20 cellular contexts compared by ENCODE assay signal in genomic region chrX:152869972-152870371, GRCh38. TPM values are rescaled to one million over a fixed set of nuclear protein-coding genes. Genes with fewer than 3 reads are reported as not detected.
A peak's percentile ranks its signal among the peaks of the same experiment; 100 is the strongest.
DNase-seq lines count a peak whose midpoint lies in the region; ATAC-seq and TF ChIP-seq lines count a peak whose summit lies in the region.
"Had no signal": no experiment of that assay in that cellular context is flagged by ENCODE, and none has a peak within 500 bp of the region (broad histone marks: within the 10 kb centered on the region; RNA-seq: fewer than 3 reads in every experiment).

No MANE protein-coding gene starts in this region.

- H3K4me1 Mint-ChIP-seq in activated naive CD4-positive, alpha-beta T cell treated with anti-CD3 and anti-CD28 coated beads, Interleukin-2, amount 50 U/mL, for 24 hours, result peaks cover 14% of the 10 kb centered on the region
- peaks cover 12 to 15% of the 10 kb centered on the region in 2 donors for H3K4me1 Mint-ChIP-seq in effector memory CD8-positive, alpha-beta T cell (ENCODE audit: low read depth in 2 of 2)

- H3K4me1 ChIP-seq in smooth muscle cell (ENCODE audit: low read depth), result no peaks in the 10 kb centered on the region
- H3K4me1 ChIP-seq: A549, Caco-2 had no signal

- peaks cover 5% of the 10 kb centered on the region for H3K27me3 ChIP-seq in WERI-Rb-1 (ENCODE audit: insufficient read depth, low read depth, severe bottlenecking)
- no peaks in the 10 kb centered on the region for H3K27me3 ChIP-seq in smooth muscle cell (ENCODE audit: low read depth)

- DNase-seq in activated naive CD4-positive, alpha-beta T cell treated with anti-CD3 and anti-CD28 coated beads, Interleukin-2, amount 50 U/mL, for 72 hours (ENCODE audit: low spot score in 2 of 2), result no peak
- no peak for DNase-seq in WERI-Rb-1
- DNase-seq in epithelial cell of esophagus (ENCODE audit: low read depth), result no peak
- DNase-seq in smooth muscle cell (lab: John Stamatoyannopoulos, UW; ENCODE audit: unreplicated experiment), result no peak
- no peak for DNase-seq in activated gamma-delta T cell treated with Interleukin-2 at 50 U/mL for 16 hours
- DNase-seq in T-helper 9 cell, result no peak
- no peak for DNase-seq in effector memory CD8-positive, alpha-beta T cell
- DNase-seq: Caco-2; CD4-positive, alpha-beta T cell; MM.1S; NCI-H1092; NCI-H1436 treated with DMSO at 0.1 percent for 48 hours; NCI-H2029; NCI-H2171 treated with DMSO at 0.1 percent for 48 hours; NCI-H446; NCI-H69; NK-92 treated with Interleukin-12 subunit alpha and Interleukin-12 subunit beta, amount 100 ng/mL, for 24 hours; SHP77 had no signal

- no peak overlapping the region for H3K4me3 ChIP-seq in WERI-Rb-1 (ENCODE audit: low read depth, low read length)
- no peak overlapping the region for H3K4me3 ChIP-seq in epithelial cell of esophagus (ENCODE audit: low read length)
- no peak overlapping the region for H3K4me3 ChIP-seq in smooth muscle cell
- H3K4me3 ChIP-seq: A549 had no signal

- no peaks in the 10 kb centered on the region for H3F3A ChIP-seq in smooth muscle cell (ENCODE audit: low read depth)

- peaks cover 2% of the 10 kb centered on the region for H3K36me3 Mint-ChIP-seq in activated naive CD4-positive, alpha-beta T cell treated with anti-CD3 and anti-CD28 coated beads, Interleukin-2, amount 50 U/mL, for 24 hours
- no peaks in the 10 kb centered on the region for H3K36me3 Mint-ChIP-seq in activated naive CD4-positive, alpha-beta T cell treated with anti-CD3 and anti-CD28 coated beads, Interleukin-2, amount 50 U/mL, for 72 hours
- peaks cover 23% of the 10 kb centered on the region for H3K36me3 Mint-ChIP-seq in effector memory CD8-positive, alpha-beta T cell (ENCODE audit: insufficient read depth)

- peaks cover 42% of the 10 kb centered on the region for H3K36me3 ChIP-seq in WERI-Rb-1
- no peaks in the 10 kb centered on the region for H3K36me3 ChIP-seq in smooth muscle cell (ENCODE audit: low read depth)

- H3K79me2 ChIP-seq in smooth muscle cell (ENCODE audit: low read depth), result no peaks in the 10 kb centered on the region

- TF ChIP-seq CTCF in WERI-Rb-1 (IDR thresholded peaks at IDR 0.05; ENCODE audit: low read depth, low read length), result peak; percentile 31
- peak; percentile 8 for TF ChIP-seq CTCF in epithelial cell of esophagus (IDR thresholded peaks at IDR 0.05; ENCODE audit: insufficient read depth, low read depth, low read length, missing control alignments)
- no peak for TF ChIP-seq CTCF in smooth muscle cell (IDR thresholded peaks at IDR 0.05; ENCODE audit: borderline replicate concordance, insufficient read depth, poor library complexity, severe bottlenecking)

- H3K27ac ChIP-seq in WERI-Rb-1, result no peak overlapping the region
- H3K27ac ChIP-seq in smooth muscle cell (ENCODE audit: low read depth), result no peak overlapping the region
- H3K27ac ChIP-seq: A549 had no signal

- WGBS in smooth muscle cell (ENCODE audit: low lambda C conversion rate), result 90% methylated on average over 7 of the region's 7 CpGs

- H2AFZ ChIP-seq in smooth muscle cell (ENCODE audit: low read depth), result no peak overlapping the region

- no peaks in the 10 kb centered on the region for H4K20me1 ChIP-seq in smooth muscle cell (ENCODE audit: low read depth)

- H3K9me3 ChIP-seq in WERI-Rb-1 (ENCODE audit: severe bottlenecking), result no peaks in the 10 kb centered on the region
- H3K9me3 ChIP-seq in smooth muscle cell (replicated peaks; ENCODE audit: low read depth), result no peaks in the 10 kb centered on the region
- H3K9me3 ChIP-seq: A549, Caco-2 had no signal

- ATAC-seq in activated naive CD4-positive, alpha-beta T cell treated with anti-CD3 and anti-CD28 coated beads, Interleukin-2, amount 50 U/mL, for 72 hours, result no peak
- ATAC-seq in effector memory CD8-positive, alpha-beta T cell (replicated peaks), result no peak

- H3K9ac ChIP-seq in smooth muscle cell (ENCODE audit: low read depth), result no peak overlapping the region

- no peak overlapping the region for H3K4me2 ChIP-seq in smooth muscle cell
- H3K4me2 ChIP-seq: A549 had no signal

- no peaks in the 10 kb centered on the region for H3K27me3 Mint-ChIP-seq in activated naive CD4-positive, alpha-beta T cell treated with anti-CD3 and anti-CD28 coated beads, Interleukin-2, amount 50 U/mL, for 24 hours
- no peaks in the 10 kb centered on the region for H3K27me3 Mint-ChIP-seq in effector memory CD8-positive, alpha-beta T cell
- H3K27me3 Mint-ChIP-seq: CD4-positive, alpha-beta T cell had no signal

- no peak overlapping the region for H3K4me3 Mint-ChIP-seq in activated naive CD4-positive, alpha-beta T cell treated with anti-CD3 and anti-CD28 coated beads, Interleukin-2, amount 50 U/mL, for 24 hours
- H3K4me3 Mint-ChIP-seq in effector memory CD8-positive, alpha-beta T cell, result no peak overlapping the region
- H3K4me3 Mint-ChIP-seq: CD4-positive, alpha-beta T cell had no signal

- peak overlapping the region; percentile 30 for H3K27ac Mint-ChIP-seq in activated naive CD4-positive, alpha-beta T cell treated with anti-CD3 and anti-CD28 coated beads, Interleukin-2, amount 50 U/mL, for 24 hours
- H3K27ac Mint-ChIP-seq in activated naive CD4-positive, alpha-beta T cell treated with anti-CD3 and anti-CD28 coated beads, Interleukin-2, amount 50 U/mL, for 72 hours, result no peak overlapping the region
- no peak overlapping the region for H3K27ac Mint-ChIP-seq in effector memory CD8-positive, alpha-beta T cell
- H3K27ac Mint-ChIP-seq: CD4-positive, alpha-beta T cell had no signal

- no peaks in the 10 kb centered on the region for H3K9me3 Mint-ChIP-seq in activated naive CD4-positive, alpha-beta T cell treated with anti-CD3 and anti-CD28 coated beads, Interleukin-2, amount 50 U/mL, for 24 hours
- no peaks in the 10 kb centered on the region for H3K9me3 Mint-ChIP-seq in activated naive CD4-positive, alpha-beta T cell treated with anti-CD3 and anti-CD28 coated beads, Interleukin-2, amount 50 U/mL, for 72 hours
- H3K9me3 Mint-ChIP-seq in effector memory CD8-positive, alpha-beta T cell, result no peaks in the 10 kb centered on the region
- H3K9me3 Mint-ChIP-seq: CD4-positive, alpha-beta T cell had no signal

RNA-seq across cellular contexts. Expression of gene ZNF185, which starts 27.9 kb away (rescaled TPM):
- total RNA-seq in activated naive CD4-positive, alpha-beta T cell treated with anti-CD3 and anti-CD28 coated beads, Interleukin-2, amount 50 U/mL, for 72 hours, result 1 to 10 TPM; 2.0 to 2.3 TPM
- total RNA-seq in smooth muscle cell, result 11.8 and 12.3 TPM in 2 replicates
- 7.2 and 17.5 TPM in 2 replicates for polyA plus RNA-seq in smooth muscle cell

RNA-seq across cellular contexts. Expression of gene NSDHL, which starts 39.1 kb away (rescaled TPM):
- 10 to 100 TPM; 11.7 to 18.0 TPM for total RNA-seq in activated naive CD4-positive, alpha-beta T cell treated with anti-CD3 and anti-CD28 coated beads, Interleukin-2, amount 50 U/mL, for 72 hours
- total RNA-seq in smooth muscle cell, result 20.5 and 20.9 TPM in 2 replicates
- 34.1 and 36.4 TPM in 2 replicates for polyA plus RNA-seq in smooth muscle cell

RNA-seq across cellular contexts. Expression of gene CETN2, which starts 39.4 kb away (rescaled TPM):
- total RNA-seq in activated naive CD4-positive, alpha-beta T cell treated with anti-CD3 and anti-CD28 coated beads, Interleukin-2, amount 50 U/mL, for 72 hours, result 1 to 10 TPM; 7.4 to 9.4 TPM
- total RNA-seq in smooth muscle cell, result 58.3 and 62.1 TPM in 2 replicates
- polyA plus RNA-seq in smooth muscle cell, result 42.9 and 60.7 TPM in 2 replicates
